Comparison of ENCODE assay signal across 2 cellular contexts in the genomic region with DNA sequence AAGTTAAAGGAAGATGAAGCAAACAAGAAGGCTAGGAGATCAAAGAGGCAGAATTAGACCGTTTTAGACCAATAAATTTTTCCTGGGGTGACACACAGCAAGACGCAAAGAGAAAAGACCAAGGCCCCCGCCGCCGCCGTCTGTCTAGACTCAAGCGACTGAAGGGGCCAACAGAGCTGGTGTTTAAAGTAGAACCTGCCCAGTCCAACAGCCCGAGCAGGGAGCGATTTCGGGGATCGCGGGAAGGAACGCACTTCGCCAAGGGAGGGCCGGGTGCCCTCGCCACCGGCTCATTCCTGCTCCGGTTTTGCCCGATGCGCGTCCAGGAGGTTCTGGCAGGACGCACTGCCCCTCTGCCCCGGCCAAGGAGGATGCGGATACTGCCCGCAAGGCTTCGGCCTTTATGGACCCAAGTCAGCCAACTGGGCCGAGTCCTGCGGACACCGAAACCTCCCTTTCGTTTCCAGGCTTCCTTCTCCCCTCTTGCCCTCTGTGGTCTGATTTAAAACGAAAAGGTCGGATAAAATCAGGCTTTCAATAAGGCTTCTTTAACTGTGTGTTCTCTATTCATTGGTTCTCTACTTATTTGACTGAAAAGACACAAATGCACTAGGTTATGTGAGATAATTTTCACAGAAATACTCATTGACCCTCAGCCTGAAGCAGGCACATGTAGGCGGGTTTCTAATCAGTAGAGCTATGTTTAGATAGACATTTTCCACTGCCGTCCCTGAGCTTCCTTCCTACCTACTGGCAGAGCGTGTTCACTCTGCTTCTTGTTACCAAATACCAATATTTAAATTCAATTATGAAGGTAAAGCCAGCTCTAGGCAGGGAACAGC.
A peak's percentile ranks its signal among the peaks of the same experiment; 100 is the strongest.
TF ChIP-seq lines count a peak whose summit lies in the region.

No MANE protein-coding gene starts in this region.

TF ChIP-seq in HEK293T, 16 proteins besides CTCF, POLR2A, EP300 and RAD21:
- TF ChIP-seq, protein P1, sequence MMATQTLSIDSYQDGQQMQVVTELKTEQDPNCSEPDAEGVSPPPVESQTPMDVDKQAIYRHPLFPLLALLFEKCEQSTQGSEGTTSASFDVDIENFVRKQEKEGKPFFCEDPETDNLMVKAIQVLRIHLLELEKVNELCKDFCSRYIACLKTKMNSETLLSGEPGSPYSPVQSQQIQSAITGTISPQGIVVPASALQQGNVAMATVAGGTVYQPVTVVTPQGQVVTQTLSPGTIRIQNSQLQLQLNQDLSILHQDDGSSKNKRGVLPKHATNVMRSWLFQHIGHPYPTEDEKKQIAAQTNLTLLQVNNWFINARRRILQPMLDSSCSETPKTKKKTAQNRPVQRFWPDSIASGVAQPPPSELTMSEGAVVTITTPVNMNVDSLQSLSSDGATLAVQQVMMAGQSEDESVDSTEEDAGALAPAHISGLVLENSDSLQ (IDR thresholded peaks at IDR 0.05) = 0 out of 2 replicates have a peak, but pooled peaks have one; percentile 32
- no peak for TF ChIP-seq FOXA1 (IDR thresholded peaks at IDR 0.05)
- TF ChIP-seq TARDBP (IDR thresholded peaks at IDR 0.05) = no peak
- TF ChIP-seq SUZ12 (IDR thresholded peaks at IDR 0.05) = no peak
- no peak for TF ChIP-seq FOXM1 (IDR thresholded peaks at IDR 0.05; ENCODE audit: borderline replicate concordance)
- TF ChIP-seq NFRKB (IDR thresholded peaks at IDR 0.05) = no peak

TF ChIP-seq in H1, 55 proteins besides CTCF, POLR2A, EP300 and RAD21:
- TF ChIP-seq EZH2 (IDR thresholded peaks at IDR 0.05; ENCODE audit: low read depth, low read length, severe bottlenecking) (peak; percentile 98), RNF2 (IDR thresholded peaks at IDR 0.05; ENCODE audit: borderline replicate concordance, low read depth, low read length, missing control alignments, poor library complexity, severe bottlenecking) (peak; percentile 76), RFX5 (IDR thresholded peaks at IDR 0.05; ENCODE audit: borderline replicate concordance, low read depth, low read length) (no peak), SP4 (IDR thresholded peaks at IDR 0.05; ENCODE audit: low read length) (no peak), SIX5 (IDR thresholded peaks at IDR 0.05; ENCODE audit: low read depth, low read length) (no peak), TBP (IDR thresholded peaks at IDR 0.05; ENCODE audit: low read depth, low read length) (no peak), TAF1 (IDR thresholded peaks at IDR 0.05; ENCODE audit: low read depth, low read length) (no peak), HDAC2 (IDR thresholded peaks at IDR 0.05; ENCODE audit: borderline replicate concordance in 1 of 2, low read depth in 2 of 2, low read length in 2 of 2) (no peak), CEBPB (IDR thresholded peaks at IDR 0.05; ENCODE audit: low read depth, low read length) (no peak), SUZ12 (IDR thresholded peaks at IDR 0.05; ENCODE audit: low read length) (peak; percentile 92)
- TF ChIP-seq, protein P2, sequence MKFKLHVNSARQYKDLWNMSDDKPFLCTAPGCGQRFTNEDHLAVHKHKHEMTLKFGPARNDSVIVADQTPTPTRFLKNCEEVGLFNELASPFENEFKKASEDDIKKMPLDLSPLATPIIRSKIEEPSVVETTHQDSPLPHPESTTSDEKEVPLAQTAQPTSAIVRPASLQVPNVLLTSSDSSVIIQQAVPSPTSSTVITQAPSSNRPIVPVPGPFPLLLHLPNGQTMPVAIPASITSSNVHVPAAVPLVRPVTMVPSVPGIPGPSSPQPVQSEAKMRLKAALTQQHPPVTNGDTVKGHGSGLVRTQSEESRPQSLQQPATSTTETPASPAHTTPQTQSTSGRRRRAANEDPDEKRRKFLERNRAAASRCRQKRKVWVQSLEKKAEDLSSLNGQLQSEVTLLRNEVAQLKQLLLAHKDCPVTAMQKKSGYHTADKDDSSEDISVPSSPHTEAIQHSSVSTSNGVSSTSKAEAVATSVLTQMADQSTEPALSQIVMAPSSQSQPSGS (IDR thresholded peaks at IDR 0.05; ENCODE audit: low read length) = no peak
